19 cellular contexts compared by ENCODE assay signal in the genomic region with DNA sequence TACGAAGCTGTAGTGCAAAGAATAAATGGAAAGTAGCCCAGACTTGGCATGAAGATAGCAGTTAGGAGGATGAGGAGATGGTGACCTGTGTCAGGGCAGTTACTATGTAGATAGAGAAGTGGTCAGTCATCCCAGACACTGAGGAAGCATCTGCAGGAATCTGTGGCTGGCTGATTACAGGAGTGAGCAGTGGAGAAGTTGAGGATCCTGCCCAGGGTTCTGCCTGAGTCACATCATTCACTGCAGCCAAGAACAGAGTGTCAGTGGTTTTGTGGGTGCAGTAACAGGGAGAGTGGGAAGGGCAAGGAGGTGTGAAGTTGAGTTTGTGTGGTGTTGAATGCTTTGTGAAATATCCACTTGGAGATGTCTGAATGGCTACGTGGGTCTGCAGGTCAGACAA.
DNase-seq lines count a peak whose midpoint lies in the region; ATAC-seq, FAIRE-seq and TF ChIP-seq lines count a peak whose summit lies in the region.
"Had no signal": no experiment of that assay in that cellular context is flagged by ENCODE, and none has a peak within 500 bp of the region (broad histone marks: within the 10 kb centered on the region; RNA-seq: fewer than 3 reads in every experiment).

No MANE protein-coding gene starts in this region.

- peak overlapping the region in 2 of 11 experiments; percentile 36 to 40; a peak in 5 of 22 replicates for H3K27ac ChIP-seq in BLaER1 treated with 17β-estradiol and CSF1 and Interleukin-3, amounts not matched to agents 10 nM and 100 nM
- H3K27ac ChIP-seq in astrocyte (ENCODE audit: low read depth, low read length): no peak overlapping the region
- H3K27ac ChIP-seq: coronary artery, heart right ventricle, Peyer's patch had no signal

- FAIRE-seq in astrocyte (lab: Jason Lieb, UNC): no peak
- FAIRE-seq: D721Med had no signal

- H3K36me3 Mint-ChIP-seq in astrocyte (ENCODE audit: low read depth, unreplicated experiment): no peaks in the 10 kb centered on the region
- no peaks in the 10 kb centered on the region for H3K36me3 Mint-ChIP-seq in activated T-cell treated with anti-CD3 and anti-CD28 coated beads, Interleukin-2, amount 50 U/mL, for 24 hours (ENCODE audit: low read depth)

- H3K9me3 ChIP-seq in BLaER1 treated with 17β-estradiol and CSF1 and Interleukin-3, amounts not matched to agents 10 nM and 100 nM (replicated peaks in 1 of 11): no peaks in the 10 kb centered on the region
- H3K9me3 ChIP-seq in astrocyte (ENCODE audit: insufficient read depth, low read depth, low read length): no peaks in the 10 kb centered on the region
- H3K9me3 ChIP-seq: heart right ventricle, Peyer's patch had no signal

- H3K27ac Mint-ChIP-seq in astrocyte (ENCODE audit: unreplicated experiment): no peak overlapping the region
- no peak overlapping the region for H3K27ac Mint-ChIP-seq in activated T-cell treated with anti-CD3 and anti-CD28 coated beads, Interleukin-2, amount 50 U/mL, for 24 hours
- H3K27ac Mint-ChIP-seq: activated T-helper 2 cell treated with anti-CD3 and anti-CD28 coated beads, Interferon-gamma antibody, Interleukin-2, Interleukin-4, amounts not matched to agents 10 μg/mL and 5 μg/mL and 100 μg/mL, durations not matched to agents 14 hours and 24 hours and 36 hours; WTC11 had no signal

- H3K27me3 ChIP-seq in BLaER1 treated with 17β-estradiol and CSF1 and Interleukin-3, amounts not matched to agents 10 nM and 100 nM: no peaks in the 10 kb centered on the region
- H3K27me3 ChIP-seq in astrocyte (ENCODE audit: insufficient read depth, low read length): no peaks in the 10 kb centered on the region
- H3K27me3 ChIP-seq: heart right ventricle, Peyer's patch had no signal

- H3K4me3 Mint-ChIP-seq in astrocyte (ENCODE audit: unreplicated experiment): no peak overlapping the region
- no peak overlapping the region for H3K4me3 Mint-ChIP-seq in activated T-cell treated with anti-CD3 and anti-CD28 coated beads, Interleukin-2, amount 50 U/mL, for 24 hours
- H3K4me3 Mint-ChIP-seq: WTC11 had no signal

- H3K36me3 ChIP-seq in BLaER1 treated with 17β-estradiol and CSF1 and Interleukin-3, amounts not matched to agents 10 nM and 100 nM: no peaks in the 10 kb centered on the region
- no peaks in the 10 kb centered on the region for H3K36me3 ChIP-seq in astrocyte (ENCODE audit: insufficient read depth, low read length)
- H3K36me3 ChIP-seq: heart right ventricle, Peyer's patch had no signal

- no peaks in the 10 kb centered on the region for H3K79me2 ChIP-seq in astrocyte (ENCODE audit: insufficient read depth, low read length)

- ATAC-seq in left lobe of liver (no peak), HG03520 (IDR thresholded peaks at IDR 0.05; ENCODE audit: unreplicated experiment) (no peak)
- ATAC-seq: HCT116, heart right ventricle, WTC11 had no signal

- H4K20me1 ChIP-seq in BLaER1 treated with 17β-estradiol and CSF1 and Interleukin-3, amounts not matched to agents 10 nM and 100 nM: no peaks in the 10 kb centered on the region
- no peaks in the 10 kb centered on the region for H4K20me1 ChIP-seq in astrocyte (ENCODE audit: insufficient read depth, low read length)

- H3K27me3 Mint-ChIP-seq in astrocyte (ENCODE audit: low read depth, unreplicated experiment): peaks cover 14% of the 10 kb centered on the region
- peaks cover 2% of the 10 kb centered on the region for H3K27me3 Mint-ChIP-seq in activated T-cell treated with anti-CD3 and anti-CD28 coated beads, Interleukin-2, amount 50 U/mL, for 24 hours

- DNase-seq in LHCN-M2 (ENCODE audit: low read depth): peak; percentile 20
- peak; percentile 70 for DNase-seq in astrocyte (ENCODE audit: low read depth)
- peak; percentile 39 for DNase-seq in kidney tubule cell (ENCODE audit: low spot score)
- no peak for DNase-seq in SIG-M5 (lab: John Stamatoyannopoulos, UW)
- no peak for DNase-seq in left lobe of liver (ENCODE audit: low spot score)
- DNase-seq in activated T-cell treated with anti-CD3 and anti-CD28 coated beads, Interleukin-2, amount 50 U/mL, for 24 hours: no peak
- DNase-seq: amygdala; heart right ventricle; NCI-H1048; NCI-H748 treated with DMSO at 0.1 percent for 48 hours; Peyer's patch; stimulated activated CD4-positive, alpha-beta T cell treated with anti-CD3 and anti-CD28 coated beads, Interleukin-2, amount 100 ng/mL, for 48 hours had no signal

- H3K4me1 ChIP-seq in BLaER1 treated with 17β-estradiol and CSF1 and Interleukin-3, amounts not matched to agents 10 nM and 100 nM: peaks cover 0 to 15% (median 11%) of the 10 kb centered on the region in 10 experiments; a peak in 11 of 20 replicates
- H3K4me1 ChIP-seq in astrocyte (ENCODE audit: insufficient read depth, low read length): no peaks in the 10 kb centered on the region
- H3K4me1 ChIP-seq: heart right ventricle, Peyer's patch had no signal

- H3K4me2 ChIP-seq in BLaER1 treated with 17β-estradiol and CSF1 and Interleukin-3, amounts not matched to agents 10 nM and 100 nM: peak overlapping the region in 6 of 11 experiments; percentile 12 to 65 (median 37); a peak in 7 of 22 replicates
- no peak overlapping the region for H3K4me2 ChIP-seq in astrocyte (ENCODE audit: low read length)

- H3K9me3 Mint-ChIP-seq in astrocyte (ENCODE audit: unreplicated experiment): peaks cover 4% of the 10 kb centered on the region
- no peaks in the 10 kb centered on the region for H3K9me3 Mint-ChIP-seq in activated T-cell treated with anti-CD3 and anti-CD28 coated beads, Interleukin-2, amount 50 U/mL, for 24 hours
- H3K9me3 Mint-ChIP-seq: activated T-helper 2 cell treated with anti-CD3 and anti-CD28 coated beads, Interferon-gamma antibody, Interleukin-2, Interleukin-4, amounts not matched to agents 10 μg/mL and 5 μg/mL and 100 μg/mL, durations not matched to agents 14 hours and 24 hours and 36 hours had no signal

- peaks cover 5% of the 10 kb centered on the region for H3K4me1 Mint-ChIP-seq in astrocyte (ENCODE audit: low read depth, unreplicated experiment)
- no peaks in the 10 kb centered on the region for H3K4me1 Mint-ChIP-seq in activated T-cell treated with anti-CD3 and anti-CD28 coated beads, Interleukin-2, amount 50 U/mL, for 24 hours (ENCODE audit: low read depth)

- no peak overlapping the region for H3K4me3 ChIP-seq in BLaER1 treated with 17β-estradiol and CSF1 and Interleukin-3, amounts not matched to agents 10 nM and 100 nM
- H3K4me3 ChIP-seq in astrocyte (ENCODE audit: insufficient read depth, low read depth, low read length): no peak overlapping the region
- H3K4me3 ChIP-seq: coronary artery, heart right ventricle, Peyer's patch had no signal

- H2AFZ ChIP-seq in astrocyte (ENCODE audit: low read depth, low read length): no peak overlapping the region

- TF ChIP-seq CTCF in astrocyte (IDR thresholded peaks at IDR 0.05; ENCODE audit: insufficient read depth, low read depth, low read length): no peak

- H3K9ac ChIP-seq in BLaER1 treated with 17β-estradiol and CSF1 and Interleukin-3, amounts not matched to agents 10 nM and 100 nM: no peak overlapping the region
- H3K9ac ChIP-seq in astrocyte (ENCODE audit: low read length): no peak overlapping the region

Comparison
In these comparisons a context has a peak if more than half of its experiments do, and no peak if none do; other contexts are left out.
1. DNase-seq: peak in LHCN-M2 (single experiment), astrocyte (single experiment) and kidney tubule cell (single experiment); none in SIG-M5 (single experiment), left lobe of liver (single experiment) and activated T-cell treated with anti-CD3 and anti-CD28 coated beads, Interleukin-2, amount 50 U/mL, for 24 hours (single experiment).